In the genomic region with DNA sequence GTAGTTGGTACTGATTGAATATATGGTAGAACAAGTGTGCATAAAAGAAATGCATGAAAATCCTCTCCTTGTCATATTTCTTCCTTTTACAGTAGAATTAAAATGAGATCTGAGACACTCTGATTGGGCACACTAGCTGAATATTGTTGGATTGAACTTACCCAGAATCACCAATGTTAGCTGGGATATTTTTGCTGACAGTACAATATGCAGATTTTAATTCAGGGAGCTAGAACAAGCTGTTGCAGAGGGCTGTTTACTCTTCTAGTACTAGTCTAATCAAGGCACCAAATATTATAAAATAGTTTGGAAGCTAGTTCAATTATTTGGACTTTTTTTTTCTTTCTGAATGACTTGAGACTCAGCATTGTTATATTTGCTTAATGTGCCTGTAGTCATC, we compare ENCODE assay signal across 22 cellular contexts.
"Had no signal": no experiment of that assay in that cellular context is flagged by ENCODE, and none has a peak within 500 bp of the region (broad histone marks: within the 10 kb centered on the region; RNA-seq: fewer than 3 reads in every experiment).

No MANE protein-coding gene starts in this region.

- H3K27me3 ChIP-seq: foreskin keratinocyte had no signal

- H3K27ac ChIP-seq: foreskin keratinocyte, lower lobe of right lung, transverse colon, VCaP had no signal

- FAIRE-seq: endometrium, small intestine had no signal

- DNase-seq: activated CD4-positive, alpha-beta T cell treated with anti-CD3 and anti-CD28 coated beads, Interleukin-2, amount 10 ng/mL, durations not matched to agents 7 days and 5 days; activated CD8-positive, alpha-beta memory T cell treated with anti-CD3 and anti-CD28 coated beads, Interleukin-2, amount 10 ng/mL, durations not matched to agents 7 days and 5 days; activated CD8-positive, alpha-beta T cell treated with anti-CD3 and anti-CD28 coated beads for 36 hours; activated T-cell treated with anti-CD3 and anti-CD28 coated beads for 4 hours; erythroblast; foreskin keratinocyte; lower lobe of right lung; mesendoderm; mucosa of descending colon; nephron progenitor cell; occipital lobe; small intestine; stimulated activated CD4-positive, alpha-beta T cell treated with anti-CD3 and anti-CD28 coated beads, Interleukin-2, amount 100 ng/mL, for 24 hours; T-cell; transverse colon had no signal

- ATAC-seq: activated CD4-positive, CD25-positive, alpha-beta regulatory T cell treated with anti-CD3 and anti-CD28 coated beads, Interleukin-2, amount 50 U/mL, for 24 hours; activated CD8-positive, alpha-beta memory T cell treated with anti-CD3 and anti-CD28 coated beads, Interleukin-2, amount 10 ng/mL, durations not matched to agents 7 days and 5 days; activated CD8-positive, alpha-beta T cell treated with anti-CD3 and anti-CD28 coated beads for 36 hours; activated naive CD4-positive, alpha-beta T cell treated with anti-CD3 and anti-CD28 coated beads, Interleukin-2, amount 50 U/mL, for 72 hours; foreskin keratinocyte; left lobe of liver; lower lobe of right lung; mucosa of descending colon; sciatic nerve; stimulated activated memory B cell treated with anti-CD40 and anti-IgM and Interleukin-4, amounts not matched to agents 10 μg/mL and 1 μg/mL and 100 μg/mL, for 72 hours; T-cell had no signal

- H3K36me3 ChIP-seq: lower lobe of right lung, transverse colon had no signal

- H3K4me3 ChIP-seq: lower lobe of right lung, mucosa of descending colon, transverse colon had no signal

- H3K9me3 ChIP-seq: lower lobe of right lung, mucosa of descending colon, transverse colon had no signal
